Comparison of ENCODE assay signal across 8 cellular contexts in genomic region chr6:30645989-30646388, GRCh38. TPM values are rescaled to one million over a fixed set of nuclear protein-coding genes. Genes with fewer than 3 reads are reported as not detected.
DNase-seq lines count a peak whose midpoint lies in the region; ATAC-seq, FAIRE-seq and TF ChIP-seq lines count a peak whose summit lies in the region.
"Had no signal": no experiment of that assay in that cellular context is flagged by ENCODE, and none has a peak within 500 bp of the region (broad histone marks: within the 10 kb centered on the region; RNA-seq: fewer than 3 reads in every experiment).

No MANE protein-coding gene starts in this region.

- WGBS in K562 (ENCODE audit: insufficient coverage, low coverage, missing lambda C conversion rate) = 8% methylated on average over 1 of the region's 1 CpG
- 65 to 78% methylated on average over 1 of the region's 1 CpG for WGBS in upper lobe of left lung, 2 donors

- peak overlapping the region; percentile 64 for H2AFZ ChIP-seq in K562 (ENCODE audit: low read depth, low read length)

- no TSS peak for BruUV-seq in K562 (replicated peaks; lab: Mats Ljungman, UMichigan)

- in situ Hi-C loops in K562 (cut with MboI) = no loop called here

- H3K79me2 ChIP-seq in K562 (ENCODE audit: control insufficient read depth, insufficient read depth, low read length) = peaks cover 44% of the 10 kb centered on the region

- TF ChIP-seq CTCF in K562 (IDR thresholded peaks at IDR 0.05 in 2 of 3, conservative IDR thresholded peaks at IDR 0.05 in 1 of 3; ENCODE audit: insufficient read depth in 2 of 3, low read depth in 1 of 3, low read length in 3 of 3) = no peak
- no peak for TF ChIP-seq CTCF in upper lobe of left lung (IDR thresholded peaks at IDR 0.05)

- ATAC-seq in K562 (0 out of 3 replicates have a peak, but pooled peaks have one; percentile 12), upper lobe of left lung (ENCODE audit: low FRiP score in 2 of 2) (no peak)

- H3K27ac ChIP-seq in K562 (ENCODE audit: extremely low read depth, low read depth, low read length) (peak overlapping the region; percentile 83), skeletal muscle tissue (ENCODE audit: low read depth, low read length) (no peak overlapping the region), upper lobe of left lung (peak overlapping the region in 1 of 4 donors; percentile 91)

- no peaks in the 10 kb centered on the region for H3K9me1 ChIP-seq in K562 (ENCODE audit: control insufficient read depth, insufficient read depth, low read length)

- TF ChIP-seq EP300 in K562 (IDR thresholded peaks at IDR 0.05; ENCODE audit: low read length) (no peak; the same call in 1 of the 2 replicates), upper lobe of left lung (IDR thresholded peaks at IDR 0.05) (no peak)

- H3K9me3 ChIP-seq in K562 (replicated peaks; ENCODE audit: control insufficient read depth, insufficient read depth, low read depth, low read length) (no peaks in the 10 kb centered on the region; the same call in 1 of the 2 replicates), skeletal muscle tissue (ENCODE audit: control insufficient read depth in 3 of 3, low read length in 3 of 3) (no peaks in the 10 kb centered on the region), upper lobe of left lung (no peaks in the 10 kb centered on the region)

- no peak for TF ChIP-seq RAD21 in K562 (CRISPR knock-in tag; conservative IDR thresholded peaks at IDR 0.05 in 1 of 2, IDR thresholded peaks at IDR 0.05 in 1 of 2)

- H3K9ac ChIP-seq in K562 (ENCODE audit: insufficient read depth in 1 of 2, low read depth in 2 of 2, low read length in 2 of 2) = peak overlapping the region; percentile 33 to 89; a peak in 3 of 4 replicates
- peak overlapping the region; percentile 14 to 97 (median 65) for H3K9ac ChIP-seq in skeletal muscle tissue (ENCODE audit: low read depth in 1 of 3, low read length in 3 of 3)

- H3K4me3 ChIP-seq in K562 = peak overlapping the region; percentile 68
- peak overlapping the region in 1 of 3 donors; percentile 96 for H3K4me3 ChIP-seq in skeletal muscle tissue (ENCODE audit: low read length in 3 of 3)
- no peak overlapping the region for H3K4me3 ChIP-seq in upper lobe of left lung

- no peaks in the 10 kb centered on the region for H3K27me3 ChIP-seq in K562 (ENCODE audit: control insufficient read depth in 2 of 2, insufficient read depth in 2 of 2, low read length in 2 of 2)
- H3K27me3 ChIP-seq in skeletal muscle tissue (ENCODE audit: control insufficient read depth in 3 of 3, insufficient read depth in 3 of 3, low read length in 3 of 3) = no peaks in the 10 kb centered on the region
- H3K27me3 ChIP-seq in upper lobe of left lung = no peaks in the 10 kb centered on the region

- H3K4me1 ChIP-seq in K562 (replicated peaks in 1 of 2; ENCODE audit: control insufficient read depth in 2 of 2, insufficient read depth in 2 of 2, low read length in 2 of 2) = peaks cover 15 to 29% of the 10 kb centered on the region in 2 experiments
- H3K4me1 ChIP-seq in skeletal muscle tissue (ENCODE audit: control insufficient read depth in 3 of 3, insufficient read depth in 3 of 3, low read length in 3 of 3) = peaks cover 14 to 23% (median 14%) of the 10 kb centered on the region in 3 donors
- H3K4me1 ChIP-seq in upper lobe of left lung = peaks cover 13 to 21% (median 14%) of the 10 kb centered on the region in 4 donors

- H3K4me1 Mint-ChIP-seq in activated CD4-positive, alpha-beta T cell treated with anti-CD3 and anti-CD28 coated beads, Interleukin-2, amount 10 ng/mL, durations not matched to agents 7 days and 5 days = peaks cover 39% of the 10 kb centered on the region

- intact Hi-C loops in K562 (cut with micrococcal nuclease) = loop anchor here (2.0 kb wide), 1 partner anchor 29 kb away; the partner anchor contains the start of genes MRPS18B and PPP1R10

- POLR2A ChIA-PET in activated CD4-positive, alpha-beta T cell treated with anti-CD3 and anti-CD28 coated beads, Interleukin-2, amount 10 ng/mL, durations not matched to agents 7 days and 5 days (lab: Charles Lee) = interaction anchor here (0.5 kb wide), 1 partner anchor 89 kb away, joined by 3 read pairs; the partner anchor contains the start of gene PRR3
- POLR2A ChIA-PET in K562 (lab: Yijun Ruan, JAX) = interaction anchor here (0.5 to 3.9 kb wide), 11 partner anchors 9 to 76 kb away, joined by 3 to 46 read pairs (median 5); partner anchors contain the start of genes MDC1 and MRPS18B

- no peaks in the 10 kb centered on the region for H4K20me1 ChIP-seq in K562 (replicated peaks; ENCODE audit: control insufficient read depth, insufficient read depth, low read length)

- peak; percentile 62 for FAIRE-seq in K562 (lab: Jason Lieb, UNC)

- TF ChIP-seq POLR2A in K562 (conservative IDR thresholded peaks at IDR 0.05) (no peak), upper lobe of left lung (IDR thresholded peaks at IDR 0.05) (no peak)

- H3K36me3 Mint-ChIP-seq in activated CD4-positive, alpha-beta T cell treated with anti-CD3 and anti-CD28 coated beads, Interleukin-2, amount 10 ng/mL, durations not matched to agents 7 days and 5 days (ENCODE audit: low read depth) = peaks cover 8% of the 10 kb centered on the region

- no peaks in the 10 kb centered on the region for H3K27me3 Mint-ChIP-seq in activated CD4-positive, alpha-beta T cell treated with anti-CD3 and anti-CD28 coated beads, Interleukin-2, amount 10 ng/mL, durations not matched to agents 7 days and 5 days

- H3K4me3 Mint-ChIP-seq in activated CD4-positive, alpha-beta T cell treated with anti-CD3 and anti-CD28 coated beads, Interleukin-2, amount 10 ng/mL, durations not matched to agents 7 days and 5 days = peak overlapping the region; percentile 85

- no peak for DNase-seq in activated CD4-positive, alpha-beta T cell treated with anti-CD3 and anti-CD28 coated beads, Interleukin-2, amount 10 ng/mL, durations not matched to agents 7 days and 5 days
- DNase-seq in activated CD4-positive, alpha-beta T cell treated with anti-CD3 and anti-CD28 coated beads for 1 hour = no peak
- DNase-seq in K562 (ENCODE audit: extremely low read depth in 1 of 4, low spot score in 3 of 4) (peak in 2 of 4 experiments; percentile 66 to 73), NCI-H2029 (lab: John Stamatoyannopoulos, UW) (no peak), upper lobe of left lung (no peak)
- DNase-seq: effector CD4-positive, alpha-beta T cell; NCI-H1694 had no signal

- CTCF ChIA-PET in activated CD4-positive, alpha-beta T cell treated with anti-CD3 and anti-CD28 coated beads, Interleukin-2, amount 10 ng/mL, durations not matched to agents 7 days and 5 days (lab: Charles Lee) = interaction anchor here (1.5 kb wide), 1 partner anchor 33 kb away, joined by 4 read pairs; no protein-coding TSS in a partner anchor
- CTCF ChIA-PET in K562 (lab: Yijun Ruan, JAX; ENCODE audit: low intra/inter-chr PET ratio) = no interaction called here

- H3K36me3 ChIP-seq in K562 (ENCODE audit: control insufficient read depth, insufficient read depth, low read length) = peaks cover 28% of the 10 kb centered on the region
- peaks cover 21 to 28% (median 23%) of the 10 kb centered on the region in 3 donors for H3K36me3 ChIP-seq in skeletal muscle tissue (ENCODE audit: control insufficient read depth in 3 of 3, insufficient read depth in 3 of 3, low read length in 3 of 3)
- peaks cover 0 to 37% (median 15%) of the 10 kb centered on the region in 4 donors for H3K36me3 ChIP-seq in upper lobe of left lung

- H3K9me3 Mint-ChIP-seq in activated CD4-positive, alpha-beta T cell treated with anti-CD3 and anti-CD28 coated beads, Interleukin-2, amount 10 ng/mL, durations not matched to agents 7 days and 5 days = no peaks in the 10 kb centered on the region

- no peak overlapping the region for H3K27ac Mint-ChIP-seq in activated CD4-positive, alpha-beta T cell treated with anti-CD3 and anti-CD28 coated beads, Interleukin-2, amount 10 ng/mL, durations not matched to agents 7 days and 5 days

- peak overlapping the region; percentile 97 for H3K4me2 ChIP-seq in K562 (ENCODE audit: insufficient read depth, low read length)

RNA-seq across cellular contexts. Expression of gene C6orf136, which starts 0.9 kb away (rescaled TPM):
- 10 to 100 TPM; 23.2 to 23.9 TPM for total RNA-seq in activated CD4-positive, alpha-beta T cell treated with anti-CD3 and anti-CD28 coated beads, Interleukin-2, amount 10 ng/mL, durations not matched to agents 7 days and 5 days
- 52.8 and 100 TPM in 2 replicates for total RNA-seq in K562 (2011; cell fraction: chromatin; rRNA removed; ENCODE audit: low replicate concordance)
- total RNA-seq in K562 (2011; cell fraction: nucleolus; rRNA removed) = 71.3 and 77.0 TPM in 2 replicates
- 61.3 and 61.8 TPM in 2 replicates for total RNA-seq in K562 (2011; cell fraction: nucleoplasm; rRNA removed)
- total RNA-seq in K562 (2014; rRNA removed) (16.9 and 26.8 TPM in 2 replicates), K562 (2014; rRNA removed; fragmentation: Illumina TruSeq; extraction: Trizol) (14.1 and 14.5 TPM in 2 replicates), K562 (2015; rRNA removed; fragmentation: Illumina TruSeq; extraction: Trizol) (15.6 and 19.0 TPM in 2 replicates), K562 (2021) (55.0 and 63.1 TPM in 2 replicates), skeletal muscle tissue (9.9 TPM), upper lobe of left lung (10 to 100 TPM in 5 of 6 donors, 1 to 10 TPM in 1; 8.8 to 57.6 (median 15.2) TPM)
- polyA plus RNA-seq in K562 (2011; rRNA removed) (16.2 and 35.4 TPM in 2 replicates), K562 (2014; fragmentation: Illumina TruSeq; extraction: Trizol) (50.3 and 54.6 TPM in 2 replicates), K562 (2014; fragmentation: Nextera tagmentation; extraction: Ambion mirVana) (10 to 100 TPM; 18.4 to 18.5 TPM), K562 (2014; rRNA removed) (34.7 and 43.6 TPM in 2 replicates)
- polyA plus RNA-seq in K562 (2011; cell fraction: cytosol; rRNA removed) = 35.9 and 43.4 TPM in 2 replicates
- polyA plus RNA-seq in K562 (2011; cell fraction: nucleus; rRNA removed) = 124 and 164 TPM in 2 replicates
- polyA plus RNA-seq in K562 (2012) = 46.4 and 46.8 TPM in 2 replicates
- polyA minus RNA-seq in K562 (2011; rRNA and poly(A)+ RNA removed) = 15.3 and 18.6 TPM in 2 replicates
- 17.3 and 23.6 TPM in 2 replicates for polyA minus RNA-seq in K562 (2011; cell fraction: cytosol; rRNA and poly(A)+ RNA removed)
- 16.6 and 27.5 TPM in 2 replicates for polyA minus RNA-seq in K562 (2011; cell fraction: nucleus; rRNA and poly(A)+ RNA removed)

RNA-seq across cellular contexts. Expression of gene ATAT1, which starts 19.3 kb away (rescaled TPM):
- total RNA-seq in activated CD4-positive, alpha-beta T cell treated with anti-CD3 and anti-CD28 coated beads, Interleukin-2, amount 10 ng/mL, durations not matched to agents 7 days and 5 days = 1 to 10 TPM; 8.3 to 9.7 TPM
- total RNA-seq in K562 (2011; cell fraction: chromatin; rRNA removed; ENCODE audit: low replicate concordance) = 24.6 and 28.0 TPM in 2 replicates
- total RNA-seq in K562 (2011; cell fraction: nucleolus; rRNA removed) = 10.2 and 12.0 TPM in 2 replicates
- 21.6 and 43.5 TPM in 2 replicates for total RNA-seq in K562 (2011; cell fraction: nucleoplasm; rRNA removed)
- total RNA-seq in K562 (2014; rRNA removed) = 1.00 and 2.9 TPM in 2 replicates
- 1.5 and 1.7 TPM in 2 replicates for total RNA-seq in K562 (2014; rRNA removed; fragmentation: Illumina TruSeq; extraction: Trizol)
- 1.6 and 1.7 TPM in 2 replicates for total RNA-seq in K562 (2015; rRNA removed; fragmentation: Illumina TruSeq; extraction: Trizol)
- 3.7 and 4.1 TPM in 2 replicates for total RNA-seq in K562 (2021)
- polyA plus RNA-seq in K562 (2011; rRNA removed) = 4.2 and 7.4 TPM in 2 replicates
- polyA plus RNA-seq in K562 (2011; cell fraction: cytosol; rRNA removed) = 4.0 and 6.1 TPM in 2 replicates
- polyA plus RNA-seq in K562 (2011; cell fraction: nucleus; rRNA removed) = 38.2 and 41.0 TPM in 2 replicates
- 4.5 and 6.2 TPM in 2 replicates for polyA plus RNA-seq in K562 (2012)
- 4.3 and 5.8 TPM in 2 replicates for polyA plus RNA-seq in K562 (2014; fragmentation: Illumina TruSeq; extraction: Trizol)
- polyA plus RNA-seq in K562 (2014; fragmentation: Nextera tagmentation; extraction: Ambion mirVana) = under 1 TPM; 0.65 to 0.71 TPM
- 4.9 and 5.1 TPM in 2 replicates for polyA plus RNA-seq in K562 (2014; rRNA removed)
- 3.3 and 3.9 TPM in 2 replicates for polyA minus RNA-seq in K562 (2011; rRNA and poly(A)+ RNA removed)
- polyA minus RNA-seq in K562 (2011; cell fraction: cytosol; rRNA and poly(A)+ RNA removed) = 1.5 and 2.3 TPM in 2 replicates
- 4.8 and 7.0 TPM in 2 replicates for polyA minus RNA-seq in K562 (2011; cell fraction: nucleus; rRNA and poly(A)+ RNA removed)
- total RNA-seq in skeletal muscle tissue = 2.1 TPM
- total RNA-seq in upper lobe of left lung = 10 to 100 TPM in 1 of 6 donors, 1 to 10 TPM in 5; 3.1 to 36.7 (median 6.2) TPM

RNA-seq across cellular contexts. Expression of gene DHX16, which starts 26.8 kb away (rescaled TPM):
- total RNA-seq in activated CD4-positive, alpha-beta T cell treated with anti-CD3 and anti-CD28 coated beads, Interleukin-2, amount 10 ng/mL, durations not matched to agents 7 days and 5 days = 10 to 100 TPM; 40.4 to 40.7 TPM
- total RNA-seq in K562 (2011; cell fraction: chromatin; rRNA removed; ENCODE audit: low replicate concordance) = 69.6 and 100 TPM in 2 replicates
- 41.3 and 50.9 TPM in 2 replicates for total RNA-seq in K562 (2011; cell fraction: nucleolus; rRNA removed)
- 46.3 and 50.5 TPM in 2 replicates for total RNA-seq in K562 (2011; cell fraction: nucleoplasm; rRNA removed)
- total RNA-seq in K562 (2014; rRNA removed) = 57.7 and 62.8 TPM in 2 replicates
- 45.2 and 45.3 TPM in 2 replicates for total RNA-seq in K562 (2014; rRNA removed; fragmentation: Illumina TruSeq; extraction: Trizol)
- 60.2 and 65.1 TPM in 2 replicates for total RNA-seq in K562 (2015; rRNA removed; fragmentation: Illumina TruSeq; extraction: Trizol)
- 42.7 and 47.5 TPM in 2 replicates for total RNA-seq in K562 (2021)
- 41.5 and 57.4 TPM in 2 replicates for polyA plus RNA-seq in K562 (2011; rRNA removed)
- 62.7 and 65.3 TPM in 2 replicates for polyA plus RNA-seq in K562 (2011; cell fraction: cytosol; rRNA removed)
- 100 and 114 TPM in 2 replicates for polyA plus RNA-seq in K562 (2011; cell fraction: nucleus; rRNA removed)
- 48.1 and 50.2 TPM in 2 replicates for polyA plus RNA-seq in K562 (2012)
- polyA plus RNA-seq in K562 (2014; fragmentation: Illumina TruSeq; extraction: Trizol) = 65.1 and 66.1 TPM in 2 replicates
- 10 to 100 TPM; 14.6 to 15.3 TPM for polyA plus RNA-seq in K562 (2014; fragmentation: Nextera tagmentation; extraction: Ambion mirVana)
- 47.9 and 57.3 TPM in 2 replicates for polyA plus RNA-seq in K562 (2014; rRNA removed)
- 49.1 and 53.6 TPM in 2 replicates for polyA minus RNA-seq in K562 (2011; rRNA and poly(A)+ RNA removed)
- 26.4 and 32.0 TPM in 2 replicates for polyA minus RNA-seq in K562 (2011; cell fraction: cytosol; rRNA and poly(A)+ RNA removed)
- polyA minus RNA-seq in K562 (2011; cell fraction: nucleus; rRNA and poly(A)+ RNA removed) = 14.5 and 24.5 TPM in 2 replicates
- total RNA-seq in skeletal muscle tissue = 23.0 TPM
- total RNA-seq in upper lobe of left lung = 10 to 100 TPM; 28.1 to 60.8 (median 31.8) TPM

RNA-seq across cellular contexts. Expression of gene MRPS18B, which starts 28.3 kb away (rescaled TPM):
- 10 to 100 TPM; 41.4 to 44.4 TPM for total RNA-seq in activated CD4-positive, alpha-beta T cell treated with anti-CD3 and anti-CD28 coated beads, Interleukin-2, amount 10 ng/mL, durations not matched to agents 7 days and 5 days
- total RNA-seq in K562 (2011; cell fraction: chromatin; rRNA removed; ENCODE audit: low replicate concordance) = 34.1 and 72.7 TPM in 2 replicates
- 57.9 and 58.4 TPM in 2 replicates for total RNA-seq in K562 (2011; cell fraction: nucleolus; rRNA removed)
- total RNA-seq in K562 (2011; cell fraction: nucleoplasm; rRNA removed) = 49.2 and 50.2 TPM in 2 replicates
- total RNA-seq in K562 (2014; rRNA removed) = 134 and 143 TPM in 2 replicates
- total RNA-seq in K562 (2014; rRNA removed; fragmentation: Illumina TruSeq; extraction: Trizol) = 159 TPM in 2 replicates
- 144 and 146 TPM in 2 replicates for total RNA-seq in K562 (2015; rRNA removed; fragmentation: Illumina TruSeq; extraction: Trizol)
- 125 and 132 TPM in 2 replicates for total RNA-seq in K562 (2021)
- polyA plus RNA-seq in K562 (2011; rRNA removed) = 177 and 178 TPM in 2 replicates
- 261 and 277 TPM in 2 replicates for polyA plus RNA-seq in K562 (2011; cell fraction: cytosol; rRNA removed)
- polyA plus RNA-seq in K562 (2011; cell fraction: nucleus; rRNA removed) = 41.8 and 46.9 TPM in 2 replicates
- 141 and 165 TPM in 2 replicates for polyA plus RNA-seq in K562 (2012)
- polyA plus RNA-seq in K562 (2014; fragmentation: Illumina TruSeq; extraction: Trizol) = 285 and 292 TPM in 2 replicates
- polyA plus RNA-seq in K562 (2014; fragmentation: Nextera tagmentation; extraction: Ambion mirVana) = 100 to 1,000 TPM; 331 to 383 TPM
- 180 and 270 TPM in 2 replicates for polyA plus RNA-seq in K562 (2014; rRNA removed)
- polyA minus RNA-seq in K562 (2011; rRNA and poly(A)+ RNA removed) = 121 and 136 TPM in 2 replicates
- 91.8 and 121 TPM in 2 replicates for polyA minus RNA-seq in K562 (2011; cell fraction: cytosol; rRNA and poly(A)+ RNA removed)
- 25.8 and 35.7 TPM in 2 replicates for polyA minus RNA-seq in K562 (2011; cell fraction: nucleus; rRNA and poly(A)+ RNA removed)
- 105 TPM for total RNA-seq in skeletal muscle tissue
- 10 to 100 TPM; 23.0 to 62.5 (median 45.7) TPM for total RNA-seq in upper lobe of left lung

RNA-seq across cellular contexts. Expression of gene PPP1R10, which starts 28.9 kb away (rescaled TPM):
- total RNA-seq in activated CD4-positive, alpha-beta T cell treated with anti-CD3 and anti-CD28 coated beads, Interleukin-2, amount 10 ng/mL, durations not matched to agents 7 days and 5 days = 100 to 1,000 TPM in 1 of 2 experiments, 10 to 100 TPM in 1; 99.1 to 117 TPM
- 194 and 283 TPM in 2 replicates for total RNA-seq in K562 (2011; cell fraction: chromatin; rRNA removed; ENCODE audit: low replicate concordance)
- 176 and 243 TPM in 2 replicates for total RNA-seq in K562 (2011; cell fraction: nucleolus; rRNA removed)
- 172 and 194 TPM in 2 replicates for total RNA-seq in K562 (2011; cell fraction: nucleoplasm; rRNA removed)
- total RNA-seq in K562 (2014; rRNA removed) = 32.6 and 60.5 TPM in 2 replicates
- total RNA-seq in K562 (2014; rRNA removed; fragmentation: Illumina TruSeq; extraction: Trizol) = 49.7 TPM in 2 replicates
- total RNA-seq in K562 (2015; rRNA removed; fragmentation: Illumina TruSeq; extraction: Trizol) = 39.9 and 49.9 TPM in 2 replicates
- 65.5 and 69.9 TPM in 2 replicates for total RNA-seq in K562 (2021)
- polyA plus RNA-seq in K562 (2011; rRNA removed) = 19.4 and 28.1 TPM in 2 replicates
- polyA plus RNA-seq in K562 (2011; cell fraction: cytosol; rRNA removed) = 14.0 and 15.3 TPM in 2 replicates
- polyA plus RNA-seq in K562 (2011; cell fraction: nucleus; rRNA removed) = 79.8 and 95.1 TPM in 2 replicates
- polyA plus RNA-seq in K562 (2012) = 38.2 and 56.5 TPM in 2 replicates
- polyA plus RNA-seq in K562 (2014; fragmentation: Illumina TruSeq; extraction: Trizol) = 31.3 and 61.2 TPM in 2 replicates
- polyA plus RNA-seq in K562 (2014; fragmentation: Nextera tagmentation; extraction: Ambion mirVana) = 10 to 100 TPM; 14.1 to 21.9 TPM
- polyA plus RNA-seq in K562 (2014; rRNA removed) = 26.8 and 30.4 TPM in 2 replicates
- polyA minus RNA-seq in K562 (2011; rRNA and poly(A)+ RNA removed) = 111 and 152 TPM in 2 replicates
- polyA minus RNA-seq in K562 (2011; cell fraction: cytosol; rRNA and poly(A)+ RNA removed) = 27.6 and 30.5 TPM in 2 replicates
- 193 and 329 TPM in 2 replicates for polyA minus RNA-seq in K562 (2011; cell fraction: nucleus; rRNA and poly(A)+ RNA removed)
- 20.4 TPM for total RNA-seq in skeletal muscle tissue
- 10 to 100 TPM; 32.0 to 72.1 (median 50.7) TPM for total RNA-seq in upper lobe of left lung
